ENCODE assay signal across 20 cellular contexts in the genomic region with DNA sequence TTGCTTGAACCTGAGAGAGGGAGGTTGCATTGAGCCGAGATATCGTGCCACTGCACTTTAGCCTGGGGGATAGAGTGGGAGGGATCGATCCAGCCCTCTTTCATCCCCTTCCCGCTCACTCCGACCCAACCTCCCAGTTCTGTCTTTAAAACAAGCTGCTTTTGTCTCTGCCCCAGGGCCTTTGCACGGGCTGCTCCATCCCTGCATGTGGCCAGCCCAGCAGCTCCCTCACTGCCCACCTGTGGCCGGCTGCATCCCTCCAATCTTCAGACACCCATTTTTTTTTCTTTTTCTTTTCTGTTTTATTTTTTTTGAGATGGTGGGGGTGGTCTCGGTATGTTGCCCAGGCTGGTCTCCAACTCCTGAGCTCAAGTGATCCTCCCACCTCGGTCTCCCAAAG. TPM values are rescaled to one million over a fixed set of nuclear protein-coding genes. Genes with fewer than 3 reads are reported as not detected.
DNase-seq lines count a peak whose midpoint lies in the region; ATAC-seq, FAIRE-seq and TF ChIP-seq lines count a peak whose summit lies in the region.
"Had no signal": no experiment of that assay in that cellular context is flagged by ENCODE, and none has a peak within 500 bp of the region (broad histone marks: within the 10 kb centered on the region; RNA-seq: fewer than 3 reads in every experiment).

No MANE protein-coding gene starts in this region.

- TF ChIP-seq EP300 in HepG2 (IDR thresholded peaks at IDR 0.05; ENCODE audit: low read depth in 2 of 2, low read length in 2 of 2) (no peak), HepG2 (CRISPR knock-in tag; IDR thresholded peaks at IDR 0.05; ENCODE audit: borderline replicate concordance) (no peak)

- H3K4me3 Mint-ChIP-seq in glutamatergic neuron (ENCODE audit: unreplicated experiment) (no peak overlapping the region), neural progenitor cell (peak overlapping the region; percentile 58)

- in situ Hi-C loops in HepG2 (cut with HindIII; ENCODE audit: extremely low pct_ligation_motif_present, low pct_unique_long_range_greater_than_20kb) (loop anchor here (5.0 kb wide), 1 partner anchor 35 kb away; no protein-coding TSS in a partner anchor), mammary epithelial cell (cut with MboI; ENCODE audit: low sequenced_read_pairs in 2 of 2) (no loop called here)

- peaks cover 4% of the 10 kb centered on the region for H3K27me3 Mint-ChIP-seq in glutamatergic neuron (ENCODE audit: unreplicated experiment)
- peaks cover 15% of the 10 kb centered on the region for H3K27me3 Mint-ChIP-seq in neural progenitor cell (ENCODE audit: insufficient read depth, low read depth)

- no peak for TF ChIP-seq RAD21 in HepG2 (CRISPR knock-in tag; IDR thresholded peaks at IDR 0.05)

- no peak overlapping the region for H3K27ac ChIP-seq in HepG2 (ENCODE audit: extremely low read length, insufficient read depth, low read length)
- H3K27ac ChIP-seq in right lobe of liver, result no peak overlapping the region
- H3K27ac ChIP-seq in neural progenitor cell, result no peak overlapping the region
- H3K27ac ChIP-seq in mammary epithelial cell (ENCODE audit: insufficient read depth, low read depth, low read length), result no peak overlapping the region
- H3K27ac ChIP-seq: 22Rv1, A549, C4-2B, HL-60 had no signal

- BruUV-seq in HepG2 (replicated peaks; lab: Mats Ljungman, UMichigan), result no TSS peak
- no TSS peak for BruUV-seq in mammary epithelial cell (replicated peaks; lab: Mats Ljungman, UMichigan)

- H3K27me3 ChIP-seq in HepG2 (ENCODE audit: control insufficient read depth in 1 of 2, insufficient read depth in 2 of 2, low read length in 2 of 2) (peaks cover 8 to 55% of the 10 kb centered on the region in 2 experiments), right lobe of liver (no peaks in the 10 kb centered on the region), neural progenitor cell (peaks cover 29% of the 10 kb centered on the region), mammary epithelial cell (ENCODE audit: insufficient read depth, low read length) (peaks cover 11% of the 10 kb centered on the region)

- H3K4me2 ChIP-seq in HepG2 (ENCODE audit: low read depth, low read length) (no peak overlapping the region), neural progenitor cell (no peak overlapping the region), mammary epithelial cell (ENCODE audit: insufficient read depth, low read depth, low read length) (no peak overlapping the region)
- H3K4me2 ChIP-seq: A549 had no signal

- H3K4me1 Mint-ChIP-seq in glutamatergic neuron (ENCODE audit: low read depth, unreplicated experiment), result peaks cover 5% of the 10 kb centered on the region
- H3K4me1 Mint-ChIP-seq in neural progenitor cell, result peaks cover 30% of the 10 kb centered on the region
- H3K4me1 Mint-ChIP-seq: CD4-positive, alpha-beta memory T cell had no signal

- DNase-seq in HepG2 (ENCODE audit: low spot score) (no peak), right lobe of liver (no peak), glutamatergic neuron (no peak), neural progenitor cell (ENCODE audit: low spot score) (no peak), mammary epithelial cell (no peak), foreskin fibroblast (no peak)
- DNase-seq: AML-193; CD4-positive, alpha-beta memory T cell; DMS153; DMS79; GOT3; H9; IMR-90; KBM-7 had no signal

- CTCF ChIA-PET in HepG2 (lab: Yijun Ruan, JAX; ENCODE audit: low intra/inter-chr PET ratio, low total read pairs) (no interaction called here), mammary epithelial cell (lab: Charles Lee; ENCODE audit: low non-redundant PET) (no interaction called here)

- POLR2A ChIA-PET in HepG2 (lab: Yijun Ruan, JAX), result interaction anchor here (0.8 kb wide), 1 partner anchor 13 kb away, joined by 3 read pairs; no protein-coding TSS in a partner anchor

- no peak for FAIRE-seq in HepG2 (lab: Jason Lieb, UNC)
- FAIRE-seq: A549 had no signal

- dilution Hi-C loops in mammary epithelial cell (cut with HindIII; ENCODE audit: low sequenced_read_pairs), result no loop called here

- H3K36me3 Mint-ChIP-seq in glutamatergic neuron (ENCODE audit: unreplicated experiment) (no peaks in the 10 kb centered on the region), neural progenitor cell (no peaks in the 10 kb centered on the region)
- H3K36me3 Mint-ChIP-seq: CD4-positive, alpha-beta memory T cell had no signal

- H3K9ac ChIP-seq in HepG2 (ENCODE audit: insufficient read depth, low read depth, low read length) (no peak overlapping the region), neural progenitor cell (no peak overlapping the region), mammary epithelial cell (ENCODE audit: insufficient read depth, low read length) (no peak overlapping the region)

- TF ChIP-seq CTCF in HepG2 (CRISPR knock-in tag; IDR thresholded peaks at IDR 0.05) (no peak), right lobe of liver (IDR thresholded peaks at IDR 0.05) (no peak), glutamatergic neuron (IDR thresholded peaks at IDR 0.05; ENCODE audit: partially characterized antibody, unreplicated experiment) (no peak), neural progenitor cell (IDR thresholded peaks at IDR 0.05) (no peak), mammary epithelial cell (conservative IDR thresholded peaks at IDR 0.05 in 1 of 2, IDR thresholded peaks at IDR 0.05 in 1 of 2; ENCODE audit: extremely low read depth in 1 of 2, insufficient read depth in 1 of 2, low read depth in 1 of 2, low read length in 2 of 2) (no peak), foreskin fibroblast (IDR thresholded peaks at IDR 0.05; ENCODE audit: low read depth, low read length) (no peak)

- H4K20me1 ChIP-seq in HepG2 (ENCODE audit: insufficient read depth, low read length), result no peaks in the 10 kb centered on the region
- no peaks in the 10 kb centered on the region for H4K20me1 ChIP-seq in neural progenitor cell (ENCODE audit: low read depth)
- no peaks in the 10 kb centered on the region for H4K20me1 ChIP-seq in mammary epithelial cell (ENCODE audit: insufficient read depth, low read length)

- H3K36me3 ChIP-seq in HepG2 (replicated peaks in 1 of 2; ENCODE audit: control insufficient read depth in 1 of 2, insufficient read depth in 2 of 2, low read length in 2 of 2) (no peaks in the 10 kb centered on the region), right lobe of liver (no peaks in the 10 kb centered on the region), neural progenitor cell (no peaks in the 10 kb centered on the region), mammary epithelial cell (ENCODE audit: insufficient read depth, low read length) (no peaks in the 10 kb centered on the region)

- H3K27ac Mint-ChIP-seq in glutamatergic neuron (ENCODE audit: unreplicated experiment) (peak overlapping the region; percentile 6), neural progenitor cell (peak overlapping the region; percentile 46)
- H3K27ac Mint-ChIP-seq: CD4-positive, alpha-beta memory T cell; H9 had no signal

- no peak for TF ChIP-seq POLR2A in HepG2 (IDR thresholded peaks at IDR 0.05; ENCODE audit: insufficient read depth in 1 of 2, low read depth in 2 of 2, low read length in 2 of 2)
- no peak for TF ChIP-seq POLR2A in right lobe of liver (IDR thresholded peaks at IDR 0.05)

- intact Hi-C loops in HepG2 (cut with micrococcal nuclease; ENCODE audit: unreplicated experiment), result loop anchor here (5.0 kb wide), 2 partner anchors 35 to 55 kb away; a partner anchor contains a TSS
- intact Hi-C loops in right lobe of liver (cut with DNase I), result no loop called here
- intact Hi-C loops in mammary epithelial cell (cut with micrococcal nuclease), result loop anchor here (5.0 kb wide), 1 partner anchor 35 kb away; a partner anchor contains a TSS

- H2AFZ ChIP-seq in HepG2 (ENCODE audit: low read length) (no peak overlapping the region), neural progenitor cell (replicated peaks) (no peak overlapping the region), mammary epithelial cell (ENCODE audit: low read depth, low read length) (no peak overlapping the region)

- H3K4me1 ChIP-seq in HepG2 (ENCODE audit: insufficient read depth, low read length), result peaks cover 64% of the 10 kb centered on the region
- H3K4me1 ChIP-seq in right lobe of liver, result peaks cover 0 to 7% (median 0%) of the 10 kb centered on the region in 4 donors
- H3K4me1 ChIP-seq in neural progenitor cell, result peaks cover 18% of the 10 kb centered on the region
- peaks cover 22% of the 10 kb centered on the region for H3K4me1 ChIP-seq in mammary epithelial cell (ENCODE audit: insufficient read depth, low read length)

- H3K79me2 ChIP-seq in HepG2 (ENCODE audit: insufficient read depth, low read length), result no peaks in the 10 kb centered on the region
- H3K79me2 ChIP-seq in neural progenitor cell (ENCODE audit: low read depth), result no peaks in the 10 kb centered on the region
- no peaks in the 10 kb centered on the region for H3K79me2 ChIP-seq in mammary epithelial cell (ENCODE audit: insufficient read depth, low read length)

- no peak overlapping the region for H3K4me3 ChIP-seq in HepG2 (replicated peaks in 1 of 3; ENCODE audit: insufficient read depth in 1 of 3, low read depth in 2 of 3, low read length in 3 of 3)
- H3K4me3 ChIP-seq in right lobe of liver, result no peak overlapping the region
- no peak overlapping the region for H3K4me3 ChIP-seq in neural progenitor cell
- H3K4me3 ChIP-seq in mammary epithelial cell (replicated peaks in 1 of 3; ENCODE audit: insufficient read depth in 1 of 3, low read depth in 2 of 3, low read length in 3 of 3), result no peak overlapping the region
- no peak overlapping the region for H3K4me3 ChIP-seq in foreskin fibroblast (ENCODE audit: low read depth in 1 of 2, low read length in 2 of 2)
- H3K4me3 ChIP-seq: A549 had no signal

- peaks cover 4% of the 10 kb centered on the region for H3K9me3 Mint-ChIP-seq in glutamatergic neuron (ENCODE audit: unreplicated experiment)
- H3K9me3 Mint-ChIP-seq in neural progenitor cell, result peaks cover 3% of the 10 kb centered on the region
- H3K9me3 Mint-ChIP-seq: CD4-positive, alpha-beta memory T cell; H9 had no signal

- H3F3A ChIP-seq in neural progenitor cell (ENCODE audit: low read depth), result peaks cover 36% of the 10 kb centered on the region

- WGBS in HepG2 (ENCODE audit: low lambda C conversion rate), result 28% methylated on average over 7 of the region's 9 CpGs
- WGBS in right lobe of liver (ENCODE audit: insufficient coverage, low coverage, low lambda C conversion rate, missing lambda C conversion rate), result 81% methylated on average over 2 of the region's 9 CpGs
- WGBS in mammary epithelial cell (ENCODE audit: low coverage, missing lambda C conversion rate), result 85% methylated on average over 5 of the region's 9 CpGs

- ATAC-seq in HepG2 (no peak), right lobe of liver (no peak), HG03139 (IDR thresholded peaks at IDR 0.05; ENCODE audit: unreplicated experiment) (no peak)
- ATAC-seq: A549 had no signal

- H3K9me3 ChIP-seq in HepG2 (ENCODE audit: low read length) (no peaks in the 10 kb centered on the region), right lobe of liver (no peaks in the 10 kb centered on the region), neural progenitor cell (ENCODE audit: low read depth) (no peaks in the 10 kb centered on the region), mammary epithelial cell (replicated peaks; ENCODE audit: insufficient read depth, low read length) (no peaks in the 10 kb centered on the region)
- H3K9me3 ChIP-seq: A549 had no signal

RNA-seq across cellular contexts. Expression of a gene that starts 31.6 kb away (rescaled TPM):
- total RNA-seq in HepG2 (2016; rRNA removed; fragmentation: Illumina TruSeq; extraction: Trizol) (4.3 and 9.9 TPM in 2 replicates), right lobe of liver (10 to 100 TPM in 1 of 6 experiments, 1 to 10 TPM in 5; 4.2 to 10.3 (median 5.6) TPM), glutamatergic neuron (ENCODE audit: unreplicated experiment) (61.4 TPM), neural progenitor cell (ENCODE audit: low replicate concordance) (13.2 and 34.7 TPM in 2 replicates), mammary epithelial cell (under 1 TPM in 1 of 2 donors, not detected in 1; 0.33 TPM)
- 15.0 and 18.4 TPM in 2 replicates for total RNA-seq in HepG2 (2016; cell fraction: cytosol; rRNA removed; fragmentation: Illumina TruSeq; extraction: Trizol; ENCODE audit: low read depth)
- 5.2 and 11.1 TPM in 2 replicates for total RNA-seq in HepG2 (2016; cell fraction: insoluble cytoplasmic fraction; rRNA removed; fragmentation: Illumina TruSeq; extraction: Trizol)
- total RNA-seq in HepG2 (2016; cell fraction: membrane; rRNA removed; fragmentation: Illumina TruSeq; extraction: Trizol), result 27.1 and 33.2 TPM in 2 replicates
- total RNA-seq in HepG2 (2016; cell fraction: nucleus; rRNA removed; fragmentation: Illumina TruSeq; extraction: Trizol), result 3.7 and 6.5 TPM in 2 replicates
- polyA plus RNA-seq in HepG2 (2011; rRNA removed) (6.0 and 11.1 TPM in 2 replicates), mammary epithelial cell (not detected)
- 7.3 and 14.1 TPM in 2 replicates for polyA plus RNA-seq in HepG2 (2011; cell fraction: cytosol; rRNA removed)
- polyA plus RNA-seq in HepG2 (2011; cell fraction: nucleus; rRNA removed), result 17.9 and 19.5 TPM in 2 replicates
- 6.4 and 6.8 TPM in 2 replicates for polyA plus RNA-seq in HepG2 (2012)
- polyA plus RNA-seq in HepG2 (2016; cell fraction: cytosol; fragmentation: Illumina TruSeq; extraction: Trizol; ENCODE audit: low read depth), result 17.9 and 19.1 TPM in 2 replicates
- 7.9 and 11.2 TPM in 2 replicates for polyA plus RNA-seq in HepG2 (2016; cell fraction: insoluble cytoplasmic fraction; fragmentation: Illumina TruSeq; extraction: Trizol; ENCODE audit: low read depth)
- polyA plus RNA-seq in HepG2 (2016; cell fraction: membrane; fragmentation: Illumina TruSeq; extraction: Trizol; ENCODE audit: low read depth), result 27.7 and 33.0 TPM in 2 replicates
- polyA plus RNA-seq in HepG2 (2016; cell fraction: nucleus; fragmentation: Illumina TruSeq; extraction: Trizol; ENCODE audit: insufficient read depth, low read depth), result 11.7 and 13.4 TPM in 2 replicates
- polyA minus RNA-seq in HepG2 (2011; rRNA and poly(A)+ RNA removed; ENCODE audit: low replicate concordance), result 0.28 and 20.0 TPM in 2 replicates
- 23.0 and 23.8 TPM in 2 replicates for polyA minus RNA-seq in HepG2 (2011; cell fraction: cytosol; rRNA and poly(A)+ RNA removed)
- 2.8 and 4.2 TPM in 2 replicates for polyA minus RNA-seq in HepG2 (2011; cell fraction: nucleus; rRNA and poly(A)+ RNA removed)
- polyA minus RNA-seq in mammary epithelial cell, result not detected
- total RNA-seq: CD4-positive, alpha-beta memory T cell; IMR-90 had no signal
- polyA plus RNA-seq: BJ; CD4-positive, alpha-beta memory T cell; IMR-90 had no signal

RNA-seq across cellular contexts. Expression of a gene that starts 41.9 kb away (rescaled TPM):
- 21.9 and 31.3 TPM in 2 replicates for total RNA-seq in HepG2 (2016; rRNA removed; fragmentation: Illumina TruSeq; extraction: Trizol)
- total RNA-seq in HepG2 (2016; cell fraction: cytosol; rRNA removed; fragmentation: Illumina TruSeq; extraction: Trizol; ENCODE audit: low read depth), result 67.5 and 90.2 TPM in 2 replicates
- 14.2 and 28.2 TPM in 2 replicates for total RNA-seq in HepG2 (2016; cell fraction: insoluble cytoplasmic fraction; rRNA removed; fragmentation: Illumina TruSeq; extraction: Trizol)
- total RNA-seq in HepG2 (2016; cell fraction: membrane; rRNA removed; fragmentation: Illumina TruSeq; extraction: Trizol), result 57.9 and 74.3 TPM in 2 replicates
- 18.6 and 22.9 TPM in 2 replicates for total RNA-seq in HepG2 (2016; cell fraction: nucleus; rRNA removed; fragmentation: Illumina TruSeq; extraction: Trizol)
- polyA plus RNA-seq in HepG2 (2011; rRNA removed), result 19.5 and 21.2 TPM in 2 replicates
- 21.0 and 42.4 TPM in 2 replicates for polyA plus RNA-seq in HepG2 (2011; cell fraction: cytosol; rRNA removed)
- 45.8 and 49.4 TPM in 2 replicates for polyA plus RNA-seq in HepG2 (2011; cell fraction: nucleus; rRNA removed)
- 14.1 and 18.2 TPM in 2 replicates for polyA plus RNA-seq in HepG2 (2012)
- polyA plus RNA-seq in HepG2 (2016; cell fraction: cytosol; fragmentation: Illumina TruSeq; extraction: Trizol; ENCODE audit: low read depth), result 104 and 136 TPM in 2 replicates
- polyA plus RNA-seq in HepG2 (2016; cell fraction: insoluble cytoplasmic fraction; fragmentation: Illumina TruSeq; extraction: Trizol; ENCODE audit: low read depth), result 24.1 and 30.7 TPM in 2 replicates
- polyA plus RNA-seq in HepG2 (2016; cell fraction: membrane; fragmentation: Illumina TruSeq; extraction: Trizol; ENCODE audit: low read depth), result 78.9 and 88.8 TPM in 2 replicates
- 43.0 and 56.8 TPM in 2 replicates for polyA plus RNA-seq in HepG2 (2016; cell fraction: nucleus; fragmentation: Illumina TruSeq; extraction: Trizol; ENCODE audit: insufficient read depth, low read depth)
- 15.5 and 24.8 TPM in 2 replicates for polyA minus RNA-seq in HepG2 (2011; rRNA and poly(A)+ RNA removed; ENCODE audit: low replicate concordance)
- 9.4 and 11.7 TPM in 2 replicates for polyA minus RNA-seq in HepG2 (2011; cell fraction: cytosol; rRNA and poly(A)+ RNA removed)
- 6.5 and 6.8 TPM in 2 replicates for polyA minus RNA-seq in HepG2 (2011; cell fraction: nucleus; rRNA and poly(A)+ RNA removed)
- total RNA-seq in right lobe of liver, result 100 to 1,000 TPM in 1 of 6 experiments, 10 to 100 TPM in 5; 34.0 to 103 (median 43.8) TPM
- total RNA-seq in glutamatergic neuron (ENCODE audit: unreplicated experiment), result 17.3 TPM
- total RNA-seq in neural progenitor cell (ENCODE audit: low replicate concordance), result 4.8 and 14.6 TPM in 2 replicates
- total RNA-seq in mammary epithelial cell, result 10 to 100 TPM; 22.8 to 60.1 TPM
- 53.3 TPM for polyA plus RNA-seq in mammary epithelial cell
- 13.1 TPM for polyA minus RNA-seq in mammary epithelial cell

RNA-seq across cellular contexts. Expression of a gene that starts 48.1 kb away (rescaled TPM):
- total RNA-seq in HepG2 (2016; rRNA removed; fragmentation: Illumina TruSeq; extraction: Trizol), result 133 and 135 TPM in 2 replicates
- total RNA-seq in HepG2 (2016; cell fraction: cytosol; rRNA removed; fragmentation: Illumina TruSeq; extraction: Trizol; ENCODE audit: low read depth), result 96.6 and 116 TPM in 2 replicates
- 122 and 153 TPM in 2 replicates for total RNA-seq in HepG2 (2016; cell fraction: insoluble cytoplasmic fraction; rRNA removed; fragmentation: Illumina TruSeq; extraction: Trizol)
- total RNA-seq in HepG2 (2016; cell fraction: membrane; rRNA removed; fragmentation: Illumina TruSeq; extraction: Trizol), result 83.7 and 88.2 TPM in 2 replicates
- 100 and 108 TPM in 2 replicates for total RNA-seq in HepG2 (2016; cell fraction: nucleus; rRNA removed; fragmentation: Illumina TruSeq; extraction: Trizol)
- polyA plus RNA-seq in HepG2 (2011; rRNA removed), result 140 and 177 TPM in 2 replicates
- polyA plus RNA-seq in HepG2 (2011; cell fraction: cytosol; rRNA removed), result 120 and 152 TPM in 2 replicates
- polyA plus RNA-seq in HepG2 (2011; cell fraction: nucleus; rRNA removed), result 887 and 1,037 TPM in 2 replicates
- 154 and 221 TPM in 2 replicates for polyA plus RNA-seq in HepG2 (2012)
- polyA plus RNA-seq in HepG2 (2016; cell fraction: cytosol; fragmentation: Illumina TruSeq; extraction: Trizol; ENCODE audit: low read depth), result 39.2 and 45.5 TPM in 2 replicates
- polyA plus RNA-seq in HepG2 (2016; cell fraction: insoluble cytoplasmic fraction; fragmentation: Illumina TruSeq; extraction: Trizol; ENCODE audit: low read depth), result 156 and 182 TPM in 2 replicates
- 63.6 and 72.0 TPM in 2 replicates for polyA plus RNA-seq in HepG2 (2016; cell fraction: membrane; fragmentation: Illumina TruSeq; extraction: Trizol; ENCODE audit: low read depth)
- 293 and 318 TPM in 2 replicates for polyA plus RNA-seq in HepG2 (2016; cell fraction: nucleus; fragmentation: Illumina TruSeq; extraction: Trizol; ENCODE audit: insufficient read depth, low read depth)
- 38.8 and 49.7 TPM in 2 replicates for polyA minus RNA-seq in HepG2 (2011; rRNA and poly(A)+ RNA removed; ENCODE audit: low replicate concordance)
- polyA minus RNA-seq in HepG2 (2011; cell fraction: cytosol; rRNA and poly(A)+ RNA removed), result 32.8 and 38.9 TPM in 2 replicates
- polyA minus RNA-seq in HepG2 (2011; cell fraction: nucleus; rRNA and poly(A)+ RNA removed), result 106 and 131 TPM in 2 replicates
- 100 to 1,000 TPM in 2 of 6 experiments, 10 to 100 TPM in 4; 69.2 to 111 (median 89.5) TPM for total RNA-seq in right lobe of liver
- total RNA-seq in glutamatergic neuron (ENCODE audit: unreplicated experiment), result 341 TPM
- 395 and 737 TPM in 2 replicates for total RNA-seq in neural progenitor cell (ENCODE audit: low replicate concordance)
- 100 to 1,000 TPM; 196 to 221 TPM for total RNA-seq in mammary epithelial cell
- 132 TPM for polyA plus RNA-seq in mammary epithelial cell
- polyA minus RNA-seq in mammary epithelial cell, result 125 TPM

Comparison
In these comparisons a context has a peak if more than half of its experiments do, and no peak if none do; other contexts are left out.
1. intact Hi-C loops: an anchor here in HepG2 (5.0 kb wide) and mammary epithelial cell (5.0 kb wide); none called in right lobe of liver.